Comparison of ENCODE assay signal across 9 cellular contexts in genomic region chr9:129751841-129752801, GRCh38. TPM values are rescaled to one million over a fixed set of nuclear protein-coding genes. Genes with fewer than 3 reads are reported as not detected.
DNase-seq lines count a peak whose midpoint lies in the region; ATAC-seq and TF ChIP-seq lines count a peak whose summit lies in the region.
"Had no signal": no experiment of that assay in that cellular context is flagged by ENCODE, and none has a peak within 500 bp of the region (broad histone marks: within the 10 kb centered on the region; RNA-seq: fewer than 3 reads in every experiment).

No MANE protein-coding gene starts in this region.

- no peak overlapping the region for H3K27ac Mint-ChIP-seq in activated CD4-positive, alpha-beta T cell treated with anti-CD3 and anti-CD28 coated beads for 36 hours

- H3K27me3 ChIP-seq in ascending aorta (no peaks in the 10 kb centered on the region), tibial nerve (no peaks in the 10 kb centered on the region)

- WGBS in tibial nerve, 2 donors, result 51 to 53% methylated on average over 29 to 31 of the region's 31 CpGs

- H3K36me3 ChIP-seq in ascending aorta (no peaks in the 10 kb centered on the region), tibial nerve (no peaks in the 10 kb centered on the region)

- intact Hi-C loops in activated CD4-positive, alpha-beta T cell treated with anti-CD3 and anti-CD28 coated beads for 36 hours (cut with DNase I, micrococcal nuclease), result no loop called here
- intact Hi-C loops in ascending aorta (cut with DNase I), result no loop called here

- TF ChIP-seq POLR2A in tibial nerve (IDR thresholded peaks at IDR 0.05), result no peak

- POLR2A ChIA-PET in activated CD4-positive, alpha-beta T cell treated with anti-CD3 and anti-CD28 coated beads for 36 hours (lab: Charles Lee), result no interaction called here

- no peak for TF ChIP-seq EP300 in tibial nerve (IDR thresholded peaks at IDR 0.05)

- H3K27ac ChIP-seq in ascending aorta, result no peak overlapping the region
- peak overlapping the region in 3 of 4 donors; percentile 19 to 63 (median 43) for H3K27ac ChIP-seq in tibial nerve

- H3K9me3 Mint-ChIP-seq in activated CD4-positive, alpha-beta T cell treated with anti-CD3 and anti-CD28 coated beads for 36 hours (ENCODE audit: low read depth), result no peaks in the 10 kb centered on the region
- H3K9me3 Mint-ChIP-seq: CD4-positive, CD25-positive, alpha-beta regulatory T cell had no signal

- H3K36me3 Mint-ChIP-seq in activated CD4-positive, alpha-beta T cell treated with anti-CD3 and anti-CD28 coated beads for 36 hours (ENCODE audit: low read depth), result no peaks in the 10 kb centered on the region
- H3K36me3 Mint-ChIP-seq: CD4-positive, CD25-positive, alpha-beta regulatory T cell had no signal

- H3K4me3 Mint-ChIP-seq in activated CD4-positive, alpha-beta T cell treated with anti-CD3 and anti-CD28 coated beads for 36 hours, result peak overlapping the region; percentile 23

- DNase-seq in activated CD4-positive, alpha-beta T cell treated with anti-CD3 and anti-CD28 coated beads for 36 hours, result no peak
- DNase-seq in activated CD4-positive, alpha-beta T cell treated with anti-CD3 and anti-CD28 coated beads, Interleukin-2, amount 50 U/mL, for 1 hour, result no peak
- DNase-seq in ascending aorta (ENCODE audit: low spot score in 2 of 2) (no peak), kidney tubule cell (ENCODE audit: low spot score) (peak; percentile 63), tibial nerve (ENCODE audit: low spot score in 2 of 2) (no peak), NCI-H446 treated with DMSO at 0.1 percent for 48 hours (lab: John Stamatoyannopoulos, UW) (no peak), activated gamma-delta T cell treated with Interleukin-2 at 50 U/mL for 16 hours (no peak)

- H3K9me3 ChIP-seq in ascending aorta (no peaks in the 10 kb centered on the region), tibial nerve (no peaks in the 10 kb centered on the region)

- no peak for ATAC-seq in activated CD4-positive, alpha-beta T cell treated with anti-CD3 and anti-CD28 coated beads for 36 hours
- ATAC-seq in GM21737 (IDR thresholded peaks at IDR 0.05; ENCODE audit: unreplicated experiment), result no peak

- peaks cover 14% of the 10 kb centered on the region for H3K4me1 Mint-ChIP-seq in activated CD4-positive, alpha-beta T cell treated with anti-CD3 and anti-CD28 coated beads for 36 hours

- H3K4me3 ChIP-seq in ascending aorta, result peak overlapping the region; percentile 43 to 49
- H3K4me3 ChIP-seq in tibial nerve, result peak overlapping the region; percentile 10 to 53 (median 28)

- no peaks in the 10 kb centered on the region for H3K27me3 Mint-ChIP-seq in activated CD4-positive, alpha-beta T cell treated with anti-CD3 and anti-CD28 coated beads for 36 hours

- TF ChIP-seq CTCF in ascending aorta (IDR thresholded peaks at IDR 0.05) (no peak), tibial nerve (IDR thresholded peaks at IDR 0.05) (no peak)

- peaks cover 0 to 5% of the 10 kb centered on the region in 2 donors for H3K4me1 ChIP-seq in ascending aorta
- H3K4me1 ChIP-seq in tibial nerve, result peaks cover 0 to 27% (median 15%) of the 10 kb centered on the region in 4 donors

- CTCF ChIA-PET in activated CD4-positive, alpha-beta T cell treated with anti-CD3 and anti-CD28 coated beads for 36 hours (lab: Charles Lee), result interaction anchor here (0.6 to 1.4 kb wide), 5 partner anchors 14 to 364 kb away, joined by 3 to 5 read pairs (median 4); no protein-coding TSS in a partner anchor

RNA-seq across cellular contexts. Expression of gene PTGES, which starts 0.7 kb away (rescaled TPM):
- total RNA-seq in activated CD4-positive, alpha-beta T cell treated with anti-CD3 and anti-CD28 coated beads for 36 hours, result under 1 TPM; 0.09 to 0.16 TPM
- total RNA-seq in ascending aorta, result 8.9 TPM
- total RNA-seq in tibial nerve, result 10 to 100 TPM; 14.7 to 33.0 (median 25.7) TPM
- total RNA-seq: CD4-positive, CD25-positive, alpha-beta regulatory T cell had no signal

RNA-seq across cellular contexts. Expression of gene TOR1B, which starts 50.9 kb away (rescaled TPM):
- total RNA-seq in activated CD4-positive, alpha-beta T cell treated with anti-CD3 and anti-CD28 coated beads for 36 hours, result 10 to 100 TPM; 18.0 to 22.1 TPM
- total RNA-seq in ascending aorta (51.7 TPM), tibial nerve (10 to 100 TPM; 19.2 to 41.2 (median 23.0) TPM)

Comparison
In these comparisons a context has a peak if more than half of its experiments do, and no peak if none do; other contexts are left out.
1. H3K27ac ChIP-seq: peak in tibial nerve (3 of 4); none in ascending aorta (0 of 2).